16 cellular contexts compared by ENCODE assay signal in the genomic region with DNA sequence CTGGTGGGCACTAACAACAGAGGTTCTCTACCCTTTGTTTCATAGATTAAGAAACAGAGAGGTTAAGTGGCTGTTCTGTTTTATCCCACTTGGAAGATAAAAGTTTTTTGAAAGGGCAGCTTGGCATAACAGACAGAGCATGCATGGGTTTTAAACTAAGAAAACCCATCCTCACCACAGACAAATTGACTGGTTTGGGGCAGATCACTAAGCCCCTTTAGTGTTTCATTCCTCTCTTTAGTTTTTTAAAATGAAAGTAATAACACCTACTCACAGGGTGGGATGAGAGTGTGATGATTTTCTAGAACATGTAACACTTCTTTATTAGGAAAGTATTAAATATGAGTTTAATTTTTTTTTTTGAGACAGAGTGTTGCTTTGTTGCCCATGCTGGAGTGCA. TPM values are rescaled to one million over a fixed set of nuclear protein-coding genes. Genes with fewer than 3 reads are reported as not detected.
DNase-seq lines count a peak whose midpoint lies in the region; ATAC-seq, FAIRE-seq and TF ChIP-seq lines count a peak whose summit lies in the region.
"Had no signal": no experiment of that assay in that cellular context is flagged by ENCODE, and none has a peak within 500 bp of the region (broad histone marks: within the 10 kb centered on the region; RNA-seq: fewer than 3 reads in every experiment).

No MANE protein-coding gene starts in this region.

- H3K27ac Mint-ChIP-seq in activated naive CD8-positive, alpha-beta T cell treated with anti-CD3 and anti-CD28 coated beads, Interleukin-2, amount 50 U/mL, for 24 hours, result peak overlapping the region; percentile 34
- H3K27ac Mint-ChIP-seq in stimulated activated effector memory CD8-positive, alpha-beta T cell treated with anti-CD3 and anti-CD28 coated beads, Interleukin-12 subunit alpha, Interleukin-12 subunit beta, amount 100 ng/mL, for 72 hours, result no peak overlapping the region
- H3K27ac Mint-ChIP-seq: CD4-positive, alpha-beta memory T cell; H9 had no signal

- no peak overlapping the region for H3K9ac ChIP-seq in HUES48 (ENCODE audit: low read depth, low read length)
- H3K9ac ChIP-seq: GM23248 had no signal

- peak; percentile 4 for FAIRE-seq in GM19239 (lab: Jason Lieb, UNC)
- FAIRE-seq: A549, HepG2 had no signal

- H3K79me2 ChIP-seq in hepatocyte, result no peaks in the 10 kb centered on the region

- H3K4me1 ChIP-seq in HUES48 (ENCODE audit: control insufficient read depth, insufficient read depth, low read length) (peaks cover 17% of the 10 kb centered on the region), hepatocyte (ENCODE audit: insufficient read depth) (no peaks in the 10 kb centered on the region)
- H3K4me1 ChIP-seq: BE2C had no signal

- no peaks in the 10 kb centered on the region for H3K9me2 ChIP-seq in hepatocyte (replicated peaks; ENCODE audit: insufficient read depth)

- no peaks in the 10 kb centered on the region for H3K36me3 Mint-ChIP-seq in activated naive CD8-positive, alpha-beta T cell treated with anti-CD3 and anti-CD28 coated beads, Interleukin-2, amount 50 U/mL, for 24 hours (ENCODE audit: low read depth)
- H3K36me3 Mint-ChIP-seq in stimulated activated effector memory CD8-positive, alpha-beta T cell treated with anti-CD3 and anti-CD28 coated beads, Interleukin-12 subunit alpha, Interleukin-12 subunit beta, amount 100 ng/mL, for 72 hours, result no peaks in the 10 kb centered on the region

- no peaks in the 10 kb centered on the region for H4K20me1 ChIP-seq in hepatocyte (ENCODE audit: insufficient read depth, poor library complexity, severe bottlenecking)

- no peak overlapping the region for H3K4me2 ChIP-seq in hepatocyte
- H3K4me2 ChIP-seq: A549 had no signal

- H3K27ac ChIP-seq in HUES48 (ENCODE audit: low read depth, low read length) (peak overlapping the region; percentile 14), hepatocyte (no peak overlapping the region)
- H3K27ac ChIP-seq: A549, C4-2B, GM23248 had no signal

- DNase-seq in GM19239 (ENCODE audit: insufficient read length, low spot score) (no peak), NCI-H146 treated with DMSO at 0.1 percent for 48 hours (lab: John Stamatoyannopoulos, UW; ENCODE audit: unreplicated experiment) (no peak), hepatocyte (ENCODE audit: low spot score) (no peak)
- no peak for DNase-seq in activated naive CD8-positive, alpha-beta T cell treated with anti-CD3 and anti-CD28 coated beads, Interleukin-2, amount 50 U/mL, for 24 hours
- no peak for DNase-seq in stimulated activated effector memory CD8-positive, alpha-beta T cell treated with anti-CD3 and anti-CD28 coated beads, Interleukin-12 subunit alpha, Interleukin-12 subunit beta, amount 100 ng/mL, for 72 hours (ENCODE audit: low spot score in 2 of 2)
- DNase-seq: BE2C; CD4-positive, alpha-beta memory T cell; DMS79 treated with DMSO at 0.1 percent for 48 hours; GDM1; GM23248; H9 had no signal

- H3K36me3 ChIP-seq in HUES48 (ENCODE audit: control insufficient read depth, insufficient read depth, low read length), result no peaks in the 10 kb centered on the region
- no peaks in the 10 kb centered on the region for H3K36me3 ChIP-seq in hepatocyte (replicated peaks; ENCODE audit: insufficient read depth, low read depth)
- H3K36me3 ChIP-seq: BE2C had no signal

- no peak for TF ChIP-seq CTCF in hepatocyte (IDR thresholded peaks at IDR 0.05; ENCODE audit: poor library complexity)

- ATAC-seq in activated naive CD8-positive, alpha-beta T cell treated with anti-CD3 and anti-CD28 coated beads, Interleukin-2, amount 50 U/mL, for 24 hours, result peak; percentile 41
- ATAC-seq in stimulated activated effector memory CD8-positive, alpha-beta T cell treated with anti-CD3 and anti-CD28 coated beads, Interleukin-12 subunit alpha, Interleukin-12 subunit beta, amount 100 ng/mL, for 72 hours, result peak; percentile 57
- no peak for ATAC-seq in GM19324 (IDR thresholded peaks at IDR 0.05; ENCODE audit: low FRiP score, unreplicated experiment)
- ATAC-seq: A549, HepG2 had no signal

- H3K4me3 Mint-ChIP-seq in activated naive CD8-positive, alpha-beta T cell treated with anti-CD3 and anti-CD28 coated beads, Interleukin-2, amount 50 U/mL, for 24 hours, result no peak overlapping the region
- no peak overlapping the region for H3K4me3 Mint-ChIP-seq in stimulated activated effector memory CD8-positive, alpha-beta T cell treated with anti-CD3 and anti-CD28 coated beads, Interleukin-12 subunit alpha, Interleukin-12 subunit beta, amount 100 ng/mL, for 72 hours
- H3K4me3 Mint-ChIP-seq: CD4-positive, alpha-beta memory T cell; H9 had no signal

- H3K9me3 ChIP-seq in HUES48 (ENCODE audit: control insufficient read depth, insufficient read depth, low read length), result no peaks in the 10 kb centered on the region
- H3K9me3 ChIP-seq in hepatocyte (ENCODE audit: low read depth), result no peaks in the 10 kb centered on the region
- H3K9me3 ChIP-seq: A549, BE2C had no signal

- no peaks in the 10 kb centered on the region for H3K27me3 ChIP-seq in HUES48 (ENCODE audit: control insufficient read depth, insufficient read depth, low read length)
- H3K27me3 ChIP-seq in hepatocyte, result no peaks in the 10 kb centered on the region
- H3K27me3 ChIP-seq: BE2C had no signal

- H3K9me3 Mint-ChIP-seq in activated naive CD8-positive, alpha-beta T cell treated with anti-CD3 and anti-CD28 coated beads, Interleukin-2, amount 50 U/mL, for 24 hours, result no peaks in the 10 kb centered on the region
- H3K9me3 Mint-ChIP-seq in stimulated activated effector memory CD8-positive, alpha-beta T cell treated with anti-CD3 and anti-CD28 coated beads, Interleukin-12 subunit alpha, Interleukin-12 subunit beta, amount 100 ng/mL, for 72 hours, result no peaks in the 10 kb centered on the region
- H3K9me3 Mint-ChIP-seq: CD4-positive, alpha-beta memory T cell had no signal

- H3K4me1 Mint-ChIP-seq in activated naive CD8-positive, alpha-beta T cell treated with anti-CD3 and anti-CD28 coated beads, Interleukin-2, amount 50 U/mL, for 24 hours, result peaks cover 49% of the 10 kb centered on the region
- peaks cover 37% of the 10 kb centered on the region for H3K4me1 Mint-ChIP-seq in stimulated activated effector memory CD8-positive, alpha-beta T cell treated with anti-CD3 and anti-CD28 coated beads, Interleukin-12 subunit alpha, Interleukin-12 subunit beta, amount 100 ng/mL, for 72 hours

- H2AFZ ChIP-seq in hepatocyte, result no peak overlapping the region
- H2AFZ ChIP-seq: GM23248 had no signal

- H3K4me3 ChIP-seq in HUES48 (ENCODE audit: low read depth, low read length), result no peak overlapping the region
- H3K4me3 ChIP-seq in hepatocyte, result no peak overlapping the region
- H3K4me3 ChIP-seq: A549, GM23248 had no signal

- no peaks in the 10 kb centered on the region for H3K27me3 Mint-ChIP-seq in activated naive CD8-positive, alpha-beta T cell treated with anti-CD3 and anti-CD28 coated beads, Interleukin-2, amount 50 U/mL, for 24 hours
- H3K27me3 Mint-ChIP-seq: CD4-positive, alpha-beta memory T cell had no signal

RNA-seq across cellular contexts. Expression of gene RRAS2, which starts 12.3 kb away (rescaled TPM):
- 69.8 and 72.9 TPM in 2 replicates for total RNA-seq in hepatocyte
- 44.2 and 50.7 TPM in 2 replicates for polyA plus RNA-seq in hepatocyte
